1 cellular context compared by ENCODE assay signal in genomic region chr1:152946651-152947256, GRCh38.
TF ChIP-seq lines count a peak whose summit lies in the region.

Gene SPRR5 (plus strand): TSS chr1:152947206. CDS start chr1:152948555, 1,349 bp downstream.

TF ChIP-seq in GM23338, 12 proteins besides CTCF, POLR2A, EP300 and RAD21 (continued from another document):
- TF ChIP-seq ZNF462 (CRISPR knock-in tag; IDR thresholded peaks at IDR 0.05) = no peak
TF ChIP-seq in GM23338: peak in this region for 0.
